Comparison of ENCODE assay signal across 8 cellular contexts in the genomic region with DNA sequence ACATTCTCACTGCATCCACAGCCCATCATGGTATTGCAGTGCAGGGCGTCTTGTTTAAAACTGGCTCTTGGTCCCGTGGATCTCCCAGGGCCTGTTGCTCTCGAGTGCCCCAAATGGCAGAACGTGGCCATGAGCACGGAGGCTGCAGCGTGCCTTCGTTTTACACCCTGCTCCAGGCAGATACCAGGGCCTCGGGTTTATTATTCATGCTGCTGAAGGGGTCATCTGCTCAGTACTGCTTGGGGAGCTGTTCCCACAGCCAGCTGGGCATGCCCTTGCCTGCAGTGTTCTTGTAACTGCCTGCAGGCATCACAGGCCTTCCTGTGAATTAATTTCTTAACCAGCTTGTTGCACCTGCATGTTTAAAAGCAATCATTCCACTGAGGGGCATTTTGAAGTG.
DNase-seq lines count a peak whose midpoint lies in the region; TF ChIP-seq lines count a peak whose summit lies in the region.

No MANE protein-coding gene starts in this region.

- no peaks in the 10 kb centered on the region for H3K27me3 ChIP-seq in effector memory CD4-positive, alpha-beta T cell (replicated peaks; ENCODE audit: control insufficient read depth, insufficient read depth, low read length, poor library complexity, severe bottlenecking)

- DNase-seq in AG09309 (ENCODE audit: low read depth) (no peak), NCI-H1417 (lab: John Stamatoyannopoulos, UW) (peak; percentile 80 to 93 (median 81)), fibroblast of the aortic adventitia (ENCODE audit: low read depth) (peak; percentile 30), GM13976 (ENCODE audit: low spot score) (no peak), foreskin melanocyte (no peak)
- DNase-seq in activated T-cell treated with anti-CD3 and anti-CD28 coated beads, Interleukin-2, amount 50 U/mL, for 24 hours = peak; percentile 66
- DNase-seq in stimulated activated CD4-positive, alpha-beta T cell treated with anti-CD3 and anti-CD28 coated beads, Interleukin-2, amount 100 ng/mL, for 4 hours (ENCODE audit: low read depth) = peak; percentile 52
- DNase-seq in effector memory CD4-positive, alpha-beta T cell = no peak

- H3K4me1 ChIP-seq in effector memory CD4-positive, alpha-beta T cell (ENCODE audit: control insufficient read depth, insufficient read depth, low read length, poor library complexity, severe bottlenecking) = peaks cover 21% of the 10 kb centered on the region

- peak overlapping the region; percentile 98 for H3K27ac Mint-ChIP-seq in activated T-cell treated with anti-CD3 and anti-CD28 coated beads, Interleukin-2, amount 50 U/mL, for 24 hours

- no peaks in the 10 kb centered on the region for H3K27me3 Mint-ChIP-seq in activated T-cell treated with anti-CD3 and anti-CD28 coated beads, Interleukin-2, amount 50 U/mL, for 24 hours

- in situ Hi-C loops in GM13976 (cut with MboI; ENCODE audit: low sequenced_read_pairs, unreplicated experiment) = no loop called here

- H3K4me3 ChIP-seq in AG09309 (ENCODE audit: control insufficient read depth, low read depth, low read length) = no peak overlapping the region
- no peak overlapping the region for H3K4me3 ChIP-seq in fibroblast of the aortic adventitia (ENCODE audit: low read depth, low read length)
- H3K4me3 ChIP-seq in effector memory CD4-positive, alpha-beta T cell (ENCODE audit: insufficient read depth, low read depth, low read length, poor library complexity, severe bottlenecking) = no peak overlapping the region

- peaks cover 87% of the 10 kb centered on the region for H3K4me1 Mint-ChIP-seq in activated T-cell treated with anti-CD3 and anti-CD28 coated beads, Interleukin-2, amount 50 U/mL, for 24 hours (ENCODE audit: low read depth)

- H3K9me3 Mint-ChIP-seq in activated T-cell treated with anti-CD3 and anti-CD28 coated beads, Interleukin-2, amount 50 U/mL, for 24 hours = no peaks in the 10 kb centered on the region

- H3K27ac ChIP-seq in effector memory CD4-positive, alpha-beta T cell (ENCODE audit: insufficient read depth, low read length, poor library complexity, severe bottlenecking) = no peak overlapping the region

- no peak overlapping the region for H3K4me3 Mint-ChIP-seq in activated T-cell treated with anti-CD3 and anti-CD28 coated beads, Interleukin-2, amount 50 U/mL, for 24 hours

- peaks cover 84% of the 10 kb centered on the region for H3K36me3 Mint-ChIP-seq in activated T-cell treated with anti-CD3 and anti-CD28 coated beads, Interleukin-2, amount 50 U/mL, for 24 hours (ENCODE audit: low read depth)

- peak; percentile 48 for TF ChIP-seq CTCF in AG09309 (IDR thresholded peaks at IDR 0.05; ENCODE audit: control insufficient read depth, insufficient read depth, low read depth, low read length, missing control alignments)
- TF ChIP-seq CTCF in fibroblast of the aortic adventitia (IDR thresholded peaks at IDR 0.05; ENCODE audit: insufficient read depth, low read length) = peak; percentile 63
- no peak for TF ChIP-seq CTCF in GM13976 (IDR thresholded peaks at IDR 0.05; ENCODE audit: borderline replicate concordance, control extremely low read depth, extremely low read depth, insufficient read depth, missing control alignments)

- no peaks in the 10 kb centered on the region for H3K9me3 ChIP-seq in effector memory CD4-positive, alpha-beta T cell (ENCODE audit: control insufficient read depth, low read length)

- no peaks in the 10 kb centered on the region for H3K36me3 ChIP-seq in effector memory CD4-positive, alpha-beta T cell (ENCODE audit: control insufficient read depth, insufficient read depth, low read length)

Comparison
In these comparisons a context has a peak if more than half of its experiments do, and no peak if none do; other contexts are left out.
1. DNase-seq: peak in NCI-H1417 (3 of 3), activated T-cell treated with anti-CD3 and anti-CD28 coated beads, Interleukin-2, amount 50 U/mL, for 24 hours (single experiment), fibroblast of the aortic adventitia (single experiment) and stimulated activated CD4-positive, alpha-beta T cell treated with anti-CD3 and anti-CD28 coated beads, Interleukin-2, amount 100 ng/mL, for 4 hours (single experiment); none in AG09309 (single experiment), GM13976 (single experiment), effector memory CD4-positive, alpha-beta T cell (0 of 3) and foreskin melanocyte (single experiment).